1 cellular context compared by ENCODE assay signal in the genomic region with DNA sequence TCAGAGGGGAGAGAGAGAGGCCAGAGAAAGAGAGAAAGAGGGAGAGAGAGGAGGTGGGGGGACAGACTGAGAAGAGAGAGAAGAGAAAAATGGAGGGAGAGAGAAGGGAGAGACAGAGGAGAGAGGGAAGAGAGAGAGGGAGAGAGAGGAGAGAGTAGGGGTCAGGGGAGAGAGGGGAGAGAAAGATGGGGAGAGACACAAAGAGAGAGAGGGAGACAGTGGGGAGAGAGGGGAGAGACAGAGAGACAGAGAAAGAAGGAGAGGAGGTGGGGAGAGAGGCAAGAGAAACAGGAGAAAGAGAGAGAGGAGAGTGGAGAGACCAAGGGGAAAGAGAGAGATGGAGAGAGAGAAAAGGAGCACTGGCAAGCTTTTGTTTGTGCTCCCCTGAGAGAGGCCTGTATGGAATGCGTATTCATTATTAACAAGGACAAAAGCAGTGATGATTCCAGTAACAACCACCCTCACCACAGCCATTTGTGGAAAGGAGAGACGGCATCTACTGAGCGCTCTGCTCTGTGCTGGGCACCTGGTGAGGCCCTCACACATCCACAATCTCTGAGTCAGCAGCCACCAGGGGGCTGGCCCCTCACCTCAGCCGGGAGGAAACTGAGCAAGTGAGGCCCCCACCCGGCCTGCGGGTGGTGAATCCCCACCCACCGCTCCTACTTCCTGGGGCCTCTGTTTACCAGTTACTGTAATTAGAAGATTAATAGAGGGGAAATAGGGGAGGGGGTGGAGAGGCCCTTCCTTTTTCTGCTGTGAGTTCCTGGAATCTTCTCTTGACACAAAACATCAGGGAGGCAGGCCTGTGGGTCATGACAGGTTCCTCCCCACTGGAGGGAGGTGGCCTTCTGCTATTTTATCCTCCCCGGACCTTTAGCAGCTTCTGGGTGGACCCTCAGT.
TF ChIP-seq lines count a peak whose summit lies in the region.

No MANE protein-coding gene starts in this region.

TF ChIP-seq in K562, 482 proteins besides CTCF, POLR2A, EP300 and RAD21 (continued from another document and continues in another):
- TF ChIP-seq, protein P1, sequence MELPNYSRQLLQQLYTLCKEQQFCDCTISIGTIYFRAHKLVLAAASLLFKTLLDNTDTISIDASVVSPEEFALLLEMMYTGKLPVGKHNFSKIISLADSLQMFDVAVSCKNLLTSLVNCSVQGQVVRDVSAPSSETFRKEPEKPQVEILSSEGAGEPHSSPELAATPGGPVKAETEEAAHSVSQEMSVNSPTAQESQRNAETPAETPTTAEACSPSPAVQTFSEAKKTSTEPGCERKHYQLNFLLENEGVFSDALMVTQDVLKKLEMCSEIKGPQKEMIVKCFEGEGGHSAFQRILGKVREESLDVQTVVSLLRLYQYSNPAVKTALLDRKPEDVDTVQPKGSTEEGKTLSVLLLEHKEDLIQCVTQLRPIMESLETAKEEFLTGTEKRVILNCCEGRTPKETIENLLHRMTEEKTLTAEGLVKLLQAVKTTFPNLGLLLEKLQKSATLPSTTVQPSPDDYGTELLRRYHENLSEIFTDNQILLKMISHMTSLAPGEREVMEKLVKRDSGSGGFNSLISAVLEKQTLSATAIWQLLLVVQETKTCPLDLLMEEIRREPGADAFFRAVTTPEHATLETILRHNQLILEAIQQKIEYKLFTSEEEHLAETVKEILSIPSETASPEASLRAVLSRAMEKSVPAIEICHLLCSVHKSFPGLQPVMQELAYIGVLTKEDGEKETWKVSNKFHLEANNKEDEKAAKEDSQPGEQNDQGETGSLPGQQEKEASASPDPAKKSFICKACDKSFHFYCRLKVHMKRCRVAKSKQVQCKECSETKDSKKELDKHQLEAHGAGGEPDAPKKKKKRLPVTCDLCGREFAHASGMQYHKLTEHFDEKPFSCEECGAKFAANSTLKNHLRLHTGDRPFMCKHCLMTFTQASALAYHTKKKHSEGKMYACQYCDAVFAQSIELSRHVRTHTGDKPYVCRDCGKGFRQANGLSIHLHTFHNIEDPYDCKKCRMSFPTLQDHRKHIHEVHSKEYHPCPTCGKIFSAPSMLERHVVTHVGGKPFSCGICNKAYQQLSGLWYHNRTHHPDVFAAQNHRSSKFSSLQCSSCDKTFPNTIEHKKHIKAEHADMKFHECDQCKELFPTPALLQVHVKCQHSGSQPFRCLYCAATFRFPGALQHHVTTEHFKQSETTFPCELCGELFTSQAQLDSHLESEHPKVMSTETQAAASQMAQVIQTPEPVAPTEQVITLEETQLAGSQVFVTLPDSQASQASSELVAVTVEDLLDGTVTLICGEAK (IDR thresholded peaks at IDR 0.05): no peak
- TF ChIP-seq, protein P1 (CRISPR knock-in tag; IDR thresholded peaks at IDR 0.05): no peak
- no peak for TF ChIP-seq FOSL1 (tag; conservative IDR thresholded peaks at IDR 0.05)
- peak; percentile 94 for TF ChIP-seq HLTF (IDR thresholded peaks at IDR 0.05)
- TF ChIP-seq BDP1 (IDR thresholded peaks at IDR 0.05; ENCODE audit: insufficient read depth, insufficient read length): no peak
- TF ChIP-seq, protein P2, sequence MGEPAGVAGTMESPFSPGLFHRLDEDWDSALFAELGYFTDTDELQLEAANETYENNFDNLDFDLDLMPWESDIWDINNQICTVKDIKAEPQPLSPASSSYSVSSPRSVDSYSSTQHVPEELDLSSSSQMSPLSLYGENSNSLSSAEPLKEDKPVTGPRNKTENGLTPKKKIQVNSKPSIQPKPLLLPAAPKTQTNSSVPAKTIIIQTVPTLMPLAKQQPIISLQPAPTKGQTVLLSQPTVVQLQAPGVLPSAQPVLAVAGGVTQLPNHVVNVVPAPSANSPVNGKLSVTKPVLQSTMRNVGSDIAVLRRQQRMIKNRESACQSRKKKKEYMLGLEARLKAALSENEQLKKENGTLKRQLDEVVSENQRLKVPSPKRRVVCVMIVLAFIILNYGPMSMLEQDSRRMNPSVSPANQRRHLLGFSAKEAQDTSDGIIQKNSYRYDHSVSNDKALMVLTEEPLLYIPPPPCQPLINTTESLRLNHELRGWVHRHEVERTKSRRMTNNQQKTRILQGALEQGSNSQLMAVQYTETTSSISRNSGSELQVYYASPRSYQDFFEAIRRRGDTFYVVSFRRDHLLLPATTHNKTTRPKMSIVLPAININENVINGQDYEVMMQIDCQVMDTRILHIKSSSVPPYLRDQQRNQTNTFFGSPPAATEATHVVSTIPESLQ (CRISPR knock-in tag; IDR thresholded peaks at IDR 0.05): no peak
- TF ChIP-seq RBM34 (IDR thresholded peaks at IDR 0.05; ENCODE audit: borderline replicate concordance, insufficient read depth, low read length): no peak
- peak; percentile 34; the same call in 1 of the 2 replicates for TF ChIP-seq NCOR1 (IDR thresholded peaks at IDR 0.05)
- TF ChIP-seq, protein P3, sequence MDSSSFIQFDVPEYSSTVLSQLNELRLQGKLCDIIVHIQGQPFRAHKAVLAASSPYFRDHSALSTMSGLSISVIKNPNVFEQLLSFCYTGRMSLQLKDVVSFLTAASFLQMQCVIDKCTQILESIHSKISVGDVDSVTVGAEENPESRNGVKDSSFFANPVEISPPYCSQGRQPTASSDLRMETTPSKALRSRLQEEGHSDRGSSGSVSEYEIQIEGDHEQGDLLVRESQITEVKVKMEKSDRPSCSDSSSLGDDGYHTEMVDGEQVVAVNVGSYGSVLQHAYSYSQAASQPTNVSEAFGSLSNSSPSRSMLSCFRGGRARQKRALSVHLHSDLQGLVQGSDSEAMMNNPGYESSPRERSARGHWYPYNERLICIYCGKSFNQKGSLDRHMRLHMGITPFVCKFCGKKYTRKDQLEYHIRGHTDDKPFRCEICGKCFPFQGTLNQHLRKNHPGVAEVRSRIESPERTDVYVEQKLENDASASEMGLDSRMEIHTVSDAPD (CRISPR knock-in tag; IDR thresholded peaks at IDR 0.05): no peak
- TF ChIP-seq TBP (optimal IDR thresholded peaks at IDR 0.05; ENCODE audit: low read depth, low read length): no peak
- no peak for TF ChIP-seq NELFE (IDR thresholded peaks at IDR 0.05; ENCODE audit: insufficient read depth, insufficient read length)
- no peak for TF ChIP-seq TEAD2 (tag; IDR thresholded peaks at IDR 0.05)
- no peak for TF ChIP-seq ZBED1 (IDR thresholded peaks at IDR 0.05)
- TF ChIP-seq, protein P4, sequence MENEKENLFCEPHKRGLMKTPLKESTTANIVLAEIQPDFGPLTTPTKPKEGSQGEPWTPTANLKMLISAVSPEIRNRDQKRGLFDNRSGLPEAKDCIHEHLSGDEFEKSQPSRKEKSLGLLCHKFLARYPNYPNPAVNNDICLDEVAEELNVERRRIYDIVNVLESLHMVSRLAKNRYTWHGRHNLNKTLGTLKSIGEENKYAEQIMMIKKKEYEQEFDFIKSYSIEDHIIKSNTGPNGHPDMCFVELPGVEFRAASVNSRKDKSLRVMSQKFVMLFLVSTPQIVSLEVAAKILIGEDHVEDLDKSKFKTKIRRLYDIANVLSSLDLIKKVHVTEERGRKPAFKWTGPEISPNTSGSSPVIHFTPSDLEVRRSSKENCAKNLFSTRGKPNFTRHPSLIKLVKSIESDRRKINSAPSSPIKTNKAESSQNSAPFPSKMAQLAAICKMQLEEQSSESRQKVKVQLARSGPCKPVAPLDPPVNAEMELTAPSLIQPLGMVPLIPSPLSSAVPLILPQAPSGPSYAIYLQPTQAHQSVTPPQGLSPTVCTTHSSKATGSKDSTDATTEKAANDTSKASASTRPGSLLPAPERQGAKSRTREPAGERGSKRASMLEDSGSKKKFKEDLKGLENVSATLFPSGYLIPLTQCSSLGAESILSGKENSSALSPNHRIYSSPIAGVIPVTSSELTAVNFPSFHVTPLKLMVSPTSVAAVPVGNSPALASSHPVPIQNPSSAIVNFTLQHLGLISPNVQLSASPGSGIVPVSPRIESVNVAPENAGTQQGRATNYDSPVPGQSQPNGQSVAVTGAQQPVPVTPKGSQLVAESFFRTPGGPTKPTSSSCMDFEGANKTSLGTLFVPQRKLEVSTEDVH (IDR thresholded peaks at IDR 0.05; ENCODE audit: low read depth, partially characterized antibody): no peak
- no peak for TF ChIP-seq POU5F1 (IDR thresholded peaks at IDR 0.05; ENCODE audit: borderline replicate concordance, low read depth, low read length, partially characterized antibody)
- TF ChIP-seq ZNF23 (CRISPR knock-in tag; IDR thresholded peaks at IDR 0.05): no peak
- TF ChIP-seq, protein P5, sequence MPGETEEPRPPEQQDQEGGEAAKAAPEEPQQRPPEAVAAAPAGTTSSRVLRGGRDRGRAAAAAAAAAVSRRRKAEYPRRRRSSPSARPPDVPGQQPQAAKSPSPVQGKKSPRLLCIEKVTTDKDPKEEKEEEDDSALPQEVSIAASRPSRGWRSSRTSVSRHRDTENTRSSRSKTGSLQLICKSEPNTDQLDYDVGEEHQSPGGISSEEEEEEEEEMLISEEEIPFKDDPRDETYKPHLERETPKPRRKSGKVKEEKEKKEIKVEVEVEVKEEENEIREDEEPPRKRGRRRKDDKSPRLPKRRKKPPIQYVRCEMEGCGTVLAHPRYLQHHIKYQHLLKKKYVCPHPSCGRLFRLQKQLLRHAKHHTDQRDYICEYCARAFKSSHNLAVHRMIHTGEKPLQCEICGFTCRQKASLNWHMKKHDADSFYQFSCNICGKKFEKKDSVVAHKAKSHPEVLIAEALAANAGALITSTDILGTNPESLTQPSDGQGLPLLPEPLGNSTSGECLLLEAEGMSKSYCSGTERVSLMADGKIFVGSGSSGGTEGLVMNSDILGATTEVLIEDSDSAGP (CRISPR knock-in tag; IDR thresholded peaks at IDR 0.05): no peak
- TF ChIP-seq, protein P6, sequence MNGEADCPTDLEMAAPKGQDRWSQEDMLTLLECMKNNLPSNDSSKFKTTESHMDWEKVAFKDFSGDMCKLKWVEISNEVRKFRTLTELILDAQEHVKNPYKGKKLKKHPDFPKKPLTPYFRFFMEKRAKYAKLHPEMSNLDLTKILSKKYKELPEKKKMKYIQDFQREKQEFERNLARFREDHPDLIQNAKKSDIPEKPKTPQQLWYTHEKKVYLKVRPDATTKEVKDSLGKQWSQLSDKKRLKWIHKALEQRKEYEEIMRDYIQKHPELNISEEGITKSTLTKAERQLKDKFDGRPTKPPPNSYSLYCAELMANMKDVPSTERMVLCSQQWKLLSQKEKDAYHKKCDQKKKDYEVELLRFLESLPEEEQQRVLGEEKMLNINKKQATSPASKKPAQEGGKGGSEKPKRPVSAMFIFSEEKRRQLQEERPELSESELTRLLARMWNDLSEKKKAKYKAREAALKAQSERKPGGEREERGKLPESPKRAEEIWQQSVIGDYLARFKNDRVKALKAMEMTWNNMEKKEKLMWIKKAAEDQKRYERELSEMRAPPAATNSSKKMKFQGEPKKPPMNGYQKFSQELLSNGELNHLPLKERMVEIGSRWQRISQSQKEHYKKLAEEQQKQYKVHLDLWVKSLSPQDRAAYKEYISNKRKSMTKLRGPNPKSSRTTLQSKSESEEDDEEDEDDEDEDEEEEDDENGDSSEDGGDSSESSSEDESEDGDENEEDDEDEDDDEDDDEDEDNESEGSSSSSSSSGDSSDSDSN (IDR thresholded peaks at IDR 0.05; ENCODE audit: borderline replicate concordance in 1 of 2, low read depth in 2 of 2, low read length in 2 of 2): no peak
- peak; percentile 50 for TF ChIP-seq POLR2B (IDR thresholded peaks at IDR 0.05; ENCODE audit: low read depth, partially characterized antibody)
- peak; percentile 37; the same call in 1 of the 2 replicates for TF ChIP-seq SMAD4 (CRISPR knock-in tag; conservative IDR thresholded peaks at IDR 0.05)
- TF ChIP-seq, protein P7, sequence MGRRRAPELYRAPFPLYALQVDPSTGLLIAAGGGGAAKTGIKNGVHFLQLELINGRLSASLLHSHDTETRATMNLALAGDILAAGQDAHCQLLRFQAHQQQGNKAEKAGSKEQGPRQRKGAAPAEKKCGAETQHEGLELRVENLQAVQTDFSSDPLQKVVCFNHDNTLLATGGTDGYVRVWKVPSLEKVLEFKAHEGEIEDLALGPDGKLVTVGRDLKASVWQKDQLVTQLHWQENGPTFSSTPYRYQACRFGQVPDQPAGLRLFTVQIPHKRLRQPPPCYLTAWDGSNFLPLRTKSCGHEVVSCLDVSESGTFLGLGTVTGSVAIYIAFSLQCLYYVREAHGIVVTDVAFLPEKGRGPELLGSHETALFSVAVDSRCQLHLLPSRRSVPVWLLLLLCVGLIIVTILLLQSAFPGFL (CRISPR knock-in tag; IDR thresholded peaks at IDR 0.05): no peak
- TF ChIP-seq CREBBP (IDR thresholded peaks at IDR 0.05; ENCODE audit: low read depth, low read length): no peak
- no peak for TF ChIP-seq PHF20 (IDR thresholded peaks at IDR 0.05; ENCODE audit: partially characterized antibody)
- TF ChIP-seq FOXM1 (IDR thresholded peaks at IDR 0.05; ENCODE audit: low read depth): no peak
- no peak for TF ChIP-seq FOXM1 (CRISPR knock-in tag; IDR thresholded peaks at IDR 0.05; ENCODE audit: low read depth)
- no peak for TF ChIP-seq NCOA6 (IDR thresholded peaks at IDR 0.05)
- no peak for TF ChIP-seq RFX5 (IDR thresholded peaks at IDR 0.05; ENCODE audit: low read depth, low read length)
- no peak for TF ChIP-seq JUN (IDR thresholded peaks at IDR 0.05; ENCODE audit: borderline replicate concordance, low read depth, low read length)
- no peak for TF ChIP-seq JUN (CRISPR knock-in tag; IDR thresholded peaks at IDR 0.05; ENCODE audit: borderline replicate concordance)
- TF ChIP-seq, protein P8, sequence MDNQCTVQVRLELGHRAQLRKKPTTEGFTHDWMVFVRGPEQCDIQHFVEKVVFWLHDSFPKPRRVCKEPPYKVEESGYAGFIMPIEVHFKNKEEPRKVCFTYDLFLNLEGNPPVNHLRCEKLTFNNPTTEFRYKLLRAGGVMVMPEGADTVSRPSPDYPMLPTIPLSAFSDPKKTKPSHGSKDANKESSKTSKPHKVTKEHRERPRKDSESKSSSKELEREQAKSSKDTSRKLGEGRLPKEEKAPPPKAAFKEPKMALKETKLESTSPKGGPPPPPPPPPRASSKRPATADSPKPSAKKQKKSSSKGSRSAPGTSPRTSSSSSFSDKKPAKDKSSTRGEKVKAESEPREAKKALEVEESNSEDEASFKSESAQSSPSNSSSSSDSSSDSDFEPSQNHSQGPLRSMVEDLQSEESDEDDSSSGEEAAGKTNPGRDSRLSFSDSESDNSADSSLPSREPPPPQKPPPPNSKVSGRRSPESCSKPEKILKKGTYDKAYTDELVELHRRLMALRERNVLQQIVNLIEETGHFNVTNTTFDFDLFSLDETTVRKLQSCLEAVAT (IDR thresholded peaks at IDR 0.05): peak; percentile 70 to 85; a peak in 3 of 4 replicates
